8 cellular contexts compared by ENCODE assay signal in genomic region chr17:67421869-67422273, GRCh38. TPM values are rescaled to one million over a fixed set of nuclear protein-coding genes. Genes with fewer than 3 reads are reported as not detected.
DNase-seq lines count a peak whose midpoint lies in the region; ATAC-seq, FAIRE-seq and TF ChIP-seq lines count a peak whose summit lies in the region.

No MANE protein-coding gene starts in this region.

- H3K9me3 ChIP-seq in right lobe of liver (no peaks in the 10 kb centered on the region), upper lobe of right lung (no peaks in the 10 kb centered on the region)

- DNase-seq in GM23338 (ENCODE audit: low spot score) (peak; percentile 24), RPMI7951 (ENCODE audit: low read depth) (peak; percentile 96), amniotic epithelial cell (ENCODE audit: low read depth) (peak; percentile 43), right lobe of liver (no peak), upper lobe of right lung (no peak), D721Med (ENCODE audit: insufficient read length, low spot score) (no peak), dedifferentiated amniotic fluid mesenchymal stem cell (ENCODE audit: extremely low spot score) (no peak), NCI-H526 (lab: John Stamatoyannopoulos, UW) (no peak)

- H3K4me3 Mint-ChIP-seq in GM23338: no peak overlapping the region

- H3K4me1 Mint-ChIP-seq in GM23338: peaks cover 24% of the 10 kb centered on the region

- H3F3A ChIP-seq in GM23338 (replicated peaks; ENCODE audit: low read depth): 0 out of 2 replicates have a peak, but pooled peaks cover 4% of the 10 kb centered on the region

- peaks cover 12% of the 10 kb centered on the region; the same call in 2 of the 3 replicates for H3K36me3 Mint-ChIP-seq in GM23338 (ENCODE audit: low read depth)

- peaks cover 80% of the 10 kb centered on the region for H3K79me2 ChIP-seq in GM23338 (replicated peaks; ENCODE audit: insufficient read depth)

- no peak overlapping the region for H3K4me3 ChIP-seq in GM23338
- H3K4me3 ChIP-seq in right lobe of liver: no peak overlapping the region
- no peak overlapping the region for H3K4me3 ChIP-seq in upper lobe of right lung

- 0 out of 2 replicates have a peak, but pooled peaks cover 5% of the 10 kb centered on the region for H3K9me2 ChIP-seq in GM23338 (ENCODE audit: insufficient read depth)

- peaks cover 4% of the 10 kb centered on the region for H3K27me3 Mint-ChIP-seq in GM23338 (ENCODE audit: insufficient read depth, low read depth, poor library complexity)

- 0 out of 2 replicates have a peak overlapping the region, but pooled peaks have one; percentile 5 for H3K27ac Mint-ChIP-seq in GM23338

- no peaks in the 10 kb centered on the region for H3K9me3 Mint-ChIP-seq in GM23338

- peaks cover 25% of the 10 kb centered on the region for H3K4me1 ChIP-seq in GM23338 (ENCODE audit: insufficient read depth)
- H3K4me1 ChIP-seq in right lobe of liver: peaks cover 0 to 12% (median 0%) of the 10 kb centered on the region in 4 donors
- H3K4me1 ChIP-seq in upper lobe of right lung: peaks cover 13% of the 10 kb centered on the region

- H3K27me3 ChIP-seq in GM23338 (ENCODE audit: insufficient read depth) (no peaks in the 10 kb centered on the region), right lobe of liver (no peaks in the 10 kb centered on the region), upper lobe of right lung (no peaks in the 10 kb centered on the region)

- no peak overlapping the region for H2AFZ ChIP-seq in GM23338

- no peak for TF ChIP-seq POLR2A in right lobe of liver (IDR thresholded peaks at IDR 0.05)

- intact Hi-C loops in right lobe of liver (cut with DNase I): no loop called here
- intact Hi-C loops in upper lobe of right lung (cut with DNase I): no loop called here

- H4K20me1 ChIP-seq in GM23338 (replicated peaks; ENCODE audit: insufficient read depth): peaks cover 37% of the 10 kb centered on the region

- no peak for FAIRE-seq in D721Med (lab: Jason Lieb, UNC)

- 24% methylated on average over 3 of the region's 3 CpGs for WGBS in right lobe of liver (ENCODE audit: insufficient coverage, low coverage, low lambda C conversion rate, missing lambda C conversion rate)

- ATAC-seq in GM23338 (no peak), right lobe of liver (peak; percentile 57 to 78 (median 69)), upper lobe of right lung (peak; percentile 93)

- peak overlapping the region; percentile 21 for H3K27ac ChIP-seq in GM23338 (ENCODE audit: low read depth)
- H3K27ac ChIP-seq in right lobe of liver: peak overlapping the region in 2 of 3 donors; percentile 38 to 43
- peak overlapping the region; percentile 74 for H3K27ac ChIP-seq in upper lobe of right lung

- H3K36me3 ChIP-seq in GM23338 (ENCODE audit: insufficient read depth) (0 out of 2 replicates have a peak, but pooled peaks cover 6% of the 10 kb centered on the region), right lobe of liver (no peaks in the 10 kb centered on the region), upper lobe of right lung (no peaks in the 10 kb centered on the region)

- TF ChIP-seq CTCF in GM23338 (conservative IDR thresholded peaks at IDR 0.05; ENCODE audit: low read depth in 2 of 2): no peak
- no peak for TF ChIP-seq CTCF in right lobe of liver (IDR thresholded peaks at IDR 0.05)
- TF ChIP-seq CTCF in upper lobe of right lung (IDR thresholded peaks at IDR 0.05): no peak
- TF ChIP-seq CTCF in D721Med (IDR thresholded peaks at IDR 0.05; ENCODE audit: insufficient read depth, missing control alignments): no peak

- H3K4me2 ChIP-seq in GM23338: peak overlapping the region; percentile 19

TF ChIP-seq in GM23338, 12 proteins besides CTCF, POLR2A, EP300 and RAD21 (continues in another document):
- TF ChIP-seq EZH2phosphoT487 (IDR thresholded peaks at IDR 0.05; ENCODE audit: unreplicated experiment) (no peak), CREB1 (CRISPR knock-in tag; IDR thresholded peaks at IDR 0.05; ENCODE audit: low read depth) (no peak), NANOG (IDR thresholded peaks at IDR 0.05; ENCODE audit: borderline replicate concordance) (no peak), ZNF331 (CRISPR knock-in tag; IDR thresholded peaks at IDR 0.05; ENCODE audit: low read depth) (no peak), STAT1 (IDR thresholded peaks at IDR 0.05; ENCODE audit: unreplicated experiment) (no peak), POLR2AphosphoS5 (IDR thresholded peaks at IDR 0.05; ENCODE audit: low read depth) (no peak), JUNB (IDR thresholded peaks at IDR 0.05; ENCODE audit: unreplicated experiment) (no peak), REST (IDR thresholded peaks at IDR 0.05; ENCODE audit: unreplicated experiment) (no peak), ZNF114 (CRISPR knock-in tag; IDR thresholded peaks at IDR 0.05) (no peak)

RNA-seq across cellular contexts. Expression of gene PITPNC1, which starts 44.8 kb away (rescaled TPM):
- total RNA-seq in GM23338 (2014; rRNA removed; shearing (Covaris generic)): 22.8 and 32.6 TPM in 2 replicates
- polyA plus RNA-seq in GM23338 (2016; fragmentation: Nextera tagmentation; extraction: Ambion mirVana): 21.6 and 23.0 TPM in 2 replicates
- 16.9 and 23.6 TPM in 2 replicates for total RNA-seq in RPMI7951 (2014; rRNA removed; shearing (Covaris generic))
- total RNA-seq in right lobe of liver (10 to 100 TPM in 2 of 6 experiments, 1 to 10 TPM in 4; 4.7 to 13.0 (median 7.4) TPM), upper lobe of right lung (25.4 TPM)

RNA-seq across cellular contexts. Expression of gene PSMD12, which starts 55.5 kb away (rescaled TPM):
- 67.1 and 73.7 TPM in 2 replicates for total RNA-seq in GM23338 (2014; rRNA removed; shearing (Covaris generic))
- polyA plus RNA-seq in GM23338 (2016; fragmentation: Nextera tagmentation; extraction: Ambion mirVana): 130 and 146 TPM in 2 replicates
- 24.4 and 24.8 TPM in 2 replicates for total RNA-seq in RPMI7951 (2014; rRNA removed; shearing (Covaris generic))
- total RNA-seq in right lobe of liver (10 to 100 TPM; 27.3 to 40.1 (median 31.1) TPM), upper lobe of right lung (43.8 TPM)

Comparison
In these comparisons a context has a peak if more than half of its experiments do, and no peak if none do; other contexts are left out.
1. DNase-seq: peak in GM23338 (single experiment), RPMI7951 (single experiment) and amniotic epithelial cell (single experiment); none in right lobe of liver (0 of 3), upper lobe of right lung (single experiment), D721Med (single experiment), dedifferentiated amniotic fluid mesenchymal stem cell (single experiment) and NCI-H526 (0 of 2).
2. H3K27ac ChIP-seq: peak in every context shown above with its lines; median percentile 74 in upper lobe of right lung; 40 in right lobe of liver; 21 in GM23338.